In the genomic region with DNA sequence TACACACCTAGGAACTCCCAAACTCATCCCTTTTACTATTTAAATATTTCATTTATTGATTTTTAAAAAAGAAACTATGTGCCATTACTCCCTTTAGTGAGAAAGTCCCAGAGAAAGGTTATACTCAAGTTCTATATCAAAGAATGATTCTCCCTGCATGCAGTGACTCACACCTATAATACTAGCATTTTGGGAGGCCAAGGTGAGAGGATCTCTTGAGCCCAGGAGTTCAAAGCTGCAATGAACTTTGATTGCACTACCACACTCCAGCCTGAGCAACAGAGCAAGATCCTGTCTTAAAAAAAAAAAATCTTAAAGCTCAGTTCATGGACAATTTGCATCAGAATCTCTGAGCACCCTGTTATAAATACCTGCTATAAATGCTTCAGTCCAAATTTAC, we compare ENCODE assay signal across 11 cellular contexts.
"Had no signal": no experiment of that assay in that cellular context is flagged by ENCODE, and none has a peak within 500 bp of the region (broad histone marks: within the 10 kb centered on the region; RNA-seq: fewer than 3 reads in every experiment).

No MANE protein-coding gene starts in this region.

- ATAC-seq: SK-N-SH treated with all-trans-retinoic acid at 6 μM for 48 hours had no signal

- H3K4me3 ChIP-seq: sigmoid colon, thyroid gland, uterus had no signal

- H3K36me3 ChIP-seq: sigmoid colon, thyroid gland, uterus had no signal

- H3K4me1 ChIP-seq: sigmoid colon, thyroid gland, uterus had no signal

- H3K27me3 ChIP-seq: sigmoid colon, thyroid gland, uterus had no signal

- H3K4me3 Mint-ChIP-seq: endodermal cell, neural crest cell, T-helper 17 cell had no signal

- H3K27me3 Mint-ChIP-seq: T-helper 17 cell had no signal

- DNase-seq: activated CD4-positive, CD25-positive, alpha-beta regulatory T cell treated with anti-CD3 and anti-CD28 coated beads, Interleukin-2, amount 50 U/mL, for 72 hours; endodermal cell; erythroblast; hypothalamus; kidney glomerular epithelial cell; sigmoid colon; T-helper 17 cell; thyroid gland; uterus had no signal

- H3K4me1 Mint-ChIP-seq: endodermal cell, neural crest cell had no signal

- H3K9me3 ChIP-seq: thyroid gland, uterus had no signal

- H3K27ac ChIP-seq: sigmoid colon, thyroid gland, uterus had no signal

- H3K27ac Mint-ChIP-seq: endodermal cell had no signal
